23 cellular contexts compared by ENCODE assay signal in the genomic region with DNA sequence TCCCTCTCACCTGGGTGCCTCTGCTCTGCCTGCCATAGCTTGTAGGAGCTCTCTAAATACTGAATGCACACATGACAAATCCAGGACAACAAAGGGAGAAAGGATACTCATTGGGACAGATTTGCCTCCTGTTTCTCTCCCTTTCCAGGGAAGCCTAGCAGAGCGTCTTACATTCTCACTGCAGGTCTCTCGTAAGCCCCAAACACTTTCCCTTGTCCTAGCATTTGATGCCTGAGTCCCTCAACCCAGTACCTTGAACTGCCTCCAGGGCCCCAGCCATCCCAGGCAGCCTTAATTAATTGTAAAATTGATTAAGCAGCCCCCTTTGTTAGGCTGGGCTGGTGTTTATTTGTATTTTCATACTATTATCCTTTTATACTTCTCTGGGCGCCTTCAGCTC.
DNase-seq lines count a peak whose midpoint lies in the region; ATAC-seq and TF ChIP-seq lines count a peak whose summit lies in the region.
"Had no signal": no experiment of that assay in that cellular context is flagged by ENCODE, and none has a peak within 500 bp of the region (broad histone marks: within the 10 kb centered on the region; RNA-seq: fewer than 3 reads in every experiment).

No MANE protein-coding gene starts in this region.

- TF ChIP-seq CTCF in dorsolateral prefrontal cortex (IDR thresholded peaks at IDR 0.05 in 54 of 56, conservative IDR thresholded peaks at IDR 0.05 in 2 of 56; ENCODE audit: low read depth in 1 of 56, partially characterized antibody in 56 of 56), result no peak
- no peak for TF ChIP-seq CTCF in neural progenitor cell (IDR thresholded peaks at IDR 0.05)
- TF ChIP-seq CTCF in vagina (IDR thresholded peaks at IDR 0.05), result no peak

- no peaks in the 10 kb centered on the region for H3K36me3 Mint-ChIP-seq in neural progenitor cell
- H3K36me3 Mint-ChIP-seq in activated CD8-positive, alpha-beta T cell treated with anti-CD3 and anti-CD28 coated beads, Interleukin-2, amount 10 ng/mL, durations not matched to agents 7 days and 5 days (ENCODE audit: low read depth), result no peaks in the 10 kb centered on the region
- H3K36me3 Mint-ChIP-seq: activated naive CD8-positive, alpha-beta T cell treated with anti-CD3 and anti-CD28 coated beads for 36 hours; CD8-positive, alpha-beta T cell; T-cell had no signal

- no peak overlapping the region for H3K4me3 ChIP-seq in dorsolateral prefrontal cortex
- H3K4me3 ChIP-seq in neural progenitor cell, result no peak overlapping the region
- H3K4me3 ChIP-seq in vagina, result no peak overlapping the region
- H3K4me3 ChIP-seq: A549, SJSA1 had no signal

- H3K9me3 Mint-ChIP-seq in neural progenitor cell, result no peaks in the 10 kb centered on the region
- H3K9me3 Mint-ChIP-seq in activated CD8-positive, alpha-beta T cell treated with anti-CD3 and anti-CD28 coated beads, Interleukin-2, amount 10 ng/mL, durations not matched to agents 7 days and 5 days (ENCODE audit: insufficient read depth), result no peaks in the 10 kb centered on the region
- H3K9me3 Mint-ChIP-seq: activated naive CD8-positive, alpha-beta T cell treated with anti-CD3 and anti-CD28 coated beads for 36 hours; CD8-positive, alpha-beta T cell; T-cell had no signal

- H3K27me3 ChIP-seq in dorsolateral prefrontal cortex (no peaks in the 10 kb centered on the region), neural progenitor cell (no peaks in the 10 kb centered on the region), vagina (no peaks in the 10 kb centered on the region)
- H3K27me3 ChIP-seq: SJSA1 had no signal

- peaks cover 11% of the 10 kb centered on the region for H3K27me3 Mint-ChIP-seq in neural progenitor cell (ENCODE audit: insufficient read depth, low read depth)
- peaks cover 10% of the 10 kb centered on the region for H3K27me3 Mint-ChIP-seq in activated CD8-positive, alpha-beta T cell treated with anti-CD3 and anti-CD28 coated beads, Interleukin-2, amount 10 ng/mL, durations not matched to agents 7 days and 5 days (ENCODE audit: low read depth)
- H3K27me3 Mint-ChIP-seq: activated naive CD8-positive, alpha-beta T cell treated with anti-CD3 and anti-CD28 coated beads for 36 hours had no signal

- no peaks in the 10 kb centered on the region for H3K36me3 ChIP-seq in neural progenitor cell
- no peaks in the 10 kb centered on the region for H3K36me3 ChIP-seq in vagina
- H3K36me3 ChIP-seq: SJSA1 had no signal

- peaks cover 50% of the 10 kb centered on the region for H3K4me1 Mint-ChIP-seq in neural progenitor cell
- no peaks in the 10 kb centered on the region for H3K4me1 Mint-ChIP-seq in activated CD8-positive, alpha-beta T cell treated with anti-CD3 and anti-CD28 coated beads, Interleukin-2, amount 10 ng/mL, durations not matched to agents 7 days and 5 days (ENCODE audit: low read depth)
- H3K4me1 Mint-ChIP-seq: activated naive CD8-positive, alpha-beta T cell treated with anti-CD3 and anti-CD28 coated beads for 36 hours; T-cell had no signal

- H3K9me3 ChIP-seq in neural progenitor cell (ENCODE audit: low read depth) (no peaks in the 10 kb centered on the region), vagina (no peaks in the 10 kb centered on the region)
- H3K9me3 ChIP-seq: A549 had no signal

- peaks cover 10% of the 10 kb centered on the region for H3F3A ChIP-seq in neural progenitor cell (ENCODE audit: low read depth)

- POLR2A ChIA-PET in activated CD8-positive, alpha-beta T cell treated with anti-CD3 and anti-CD28 coated beads, Interleukin-2, amount 10 ng/mL, durations not matched to agents 7 days and 5 days (lab: Charles Lee), result no interaction called here

- TF ChIP-seq POLR2A in vagina (IDR thresholded peaks at IDR 0.05), result no peak

- H4K20me1 ChIP-seq in neural progenitor cell (ENCODE audit: low read depth), result no peaks in the 10 kb centered on the region

- H2AFZ ChIP-seq in neural progenitor cell (replicated peaks), result peak overlapping the region; percentile 54

- no peak overlapping the region for H3K9ac ChIP-seq in neural progenitor cell

- CTCF ChIA-PET in activated CD8-positive, alpha-beta T cell treated with anti-CD3 and anti-CD28 coated beads, Interleukin-2, amount 10 ng/mL, durations not matched to agents 7 days and 5 days (lab: Charles Lee), result no interaction called here

- H3K4me2 ChIP-seq in neural progenitor cell, result peak overlapping the region; percentile 38
- H3K4me2 ChIP-seq: A549 had no signal

- peak overlapping the region; percentile 89 for H3K27ac Mint-ChIP-seq in neural progenitor cell
- H3K27ac Mint-ChIP-seq in activated CD8-positive, alpha-beta T cell treated with anti-CD3 and anti-CD28 coated beads, Interleukin-2, amount 10 ng/mL, durations not matched to agents 7 days and 5 days, result no peak overlapping the region
- H3K27ac Mint-ChIP-seq: activated naive CD8-positive, alpha-beta T cell treated with anti-CD3 and anti-CD28 coated beads for 36 hours; CD8-positive, alpha-beta T cell; T-cell had no signal

- H3K4me1 ChIP-seq in neural progenitor cell (peaks cover 12% of the 10 kb centered on the region), vagina (peaks cover 6% of the 10 kb centered on the region)
- H3K4me1 ChIP-seq: A549, SJSA1 had no signal

- peak; percentile 27 for DNase-seq in NCI-H82 (lab: John Stamatoyannopoulos, UW)
- DNase-seq in NCI-H82 treated with DMSO at 0.1 percent for 48 hours (lab: John Stamatoyannopoulos, UW; ENCODE audit: unreplicated experiment), result no peak
- no peak for DNase-seq in dorsolateral prefrontal cortex
- DNase-seq in neural progenitor cell (ENCODE audit: low spot score), result no peak
- no peak for DNase-seq in vagina (ENCODE audit: extremely low spot score in 2 of 2)
- DNase-seq in activated CD8-positive, alpha-beta T cell treated with anti-CD3 and anti-CD28 coated beads, Interleukin-2, amount 10 ng/mL, durations not matched to agents 7 days and 5 days, result no peak
- DNase-seq: activated effector memory CD4-positive, alpha-beta T cell treated with Interleukin-2 at 50 U/mL for 16 hours; activated naive CD8-positive, alpha-beta T cell treated with anti-CD3 and anti-CD28 coated beads for 36 hours; CD8-positive, alpha-beta T cell; glutamatergic neuron; Karpas-422; kidney; mammary epithelial cell; NCI-H1694; NCI-H526 treated with DMSO at 0.1 percent for 48 hours; stimulated activated naive CD4-positive, alpha-beta T cell; T-cell had no signal

- no peak for ATAC-seq in activated CD8-positive, alpha-beta T cell treated with anti-CD3 and anti-CD28 coated beads, Interleukin-2, amount 10 ng/mL, durations not matched to agents 7 days and 5 days
- no peak for ATAC-seq in GM18858 (IDR thresholded peaks at IDR 0.05; ENCODE audit: unreplicated experiment)
- no peak for ATAC-seq in GM21381 (IDR thresholded peaks at IDR 0.05; ENCODE audit: unreplicated experiment)
- ATAC-seq: activated CD4-positive, CD25-positive, alpha-beta regulatory T cell treated with anti-CD3 and anti-CD28 coated beads, Interleukin-2, amount 50 U/mL, for 24 hours; CD8-positive, alpha-beta T cell; T-cell had no signal

- H3K27ac ChIP-seq in dorsolateral prefrontal cortex (peak overlapping the region in 33 of 59 donors; percentile 1 to 77 (median 49)), neural progenitor cell (no peak overlapping the region), vagina (peak overlapping the region; percentile 33)
- H3K27ac ChIP-seq: HL-60, SJSA1 had no signal

- no peak overlapping the region for H3K4me3 Mint-ChIP-seq in neural progenitor cell
- no peak overlapping the region for H3K4me3 Mint-ChIP-seq in activated CD8-positive, alpha-beta T cell treated with anti-CD3 and anti-CD28 coated beads, Interleukin-2, amount 10 ng/mL, durations not matched to agents 7 days and 5 days
- H3K4me3 Mint-ChIP-seq: activated naive CD8-positive, alpha-beta T cell treated with anti-CD3 and anti-CD28 coated beads for 36 hours; CD8-positive, alpha-beta T cell; T-cell had no signal

- intact Hi-C loops in dorsolateral prefrontal cortex (cut with DNase I), result no loop called here
- intact Hi-C loops in vagina (cut with DNase I), result no loop called here

- no peaks in the 10 kb centered on the region for H3K79me2 ChIP-seq in neural progenitor cell (ENCODE audit: low read depth)
